Comparison of ENCODE assay signal across 9 cellular contexts in genomic region chr13:41562083-41562482, GRCh38.
DNase-seq lines count a peak whose midpoint lies in the region; ATAC-seq and TF ChIP-seq lines count a peak whose summit lies in the region.
"Had no signal": no experiment of that assay in that cellular context is flagged by ENCODE, and none has a peak within 500 bp of the region (broad histone marks: within the 10 kb centered on the region; RNA-seq: fewer than 3 reads in every experiment).

No MANE protein-coding gene starts in this region.

- H3K9me3 ChIP-seq in body of pancreas (no peaks in the 10 kb centered on the region), skeletal muscle satellite cell (replicated peaks; ENCODE audit: low read length) (no peaks in the 10 kb centered on the region)

- peak overlapping the region; percentile 8 for H3K4me2 ChIP-seq in skeletal muscle satellite cell (ENCODE audit: low read length)

- H3K4me3 ChIP-seq in HFF-Myc (replicated peaks; ENCODE audit: low read depth, low read length) (no peak overlapping the region), body of pancreas (no peak overlapping the region), skeletal muscle satellite cell (ENCODE audit: low read length) (no peak overlapping the region)

- H3K36me3 ChIP-seq in body of pancreas (replicated peaks in 1 of 2; ENCODE audit: insufficient read depth in 1 of 2, low read depth in 2 of 2): no peaks in the 10 kb centered on the region
- no peaks in the 10 kb centered on the region for H3K36me3 ChIP-seq in skeletal muscle satellite cell (ENCODE audit: insufficient read depth, low read length)

- no peaks in the 10 kb centered on the region for H3K36me3 Mint-ChIP-seq in activated naive CD4-positive, alpha-beta T cell treated with anti-CD3 and anti-CD28 coated beads for 36 hours (ENCODE audit: low read depth)

- intact Hi-C loops in body of pancreas (cut with DNase I): no loop called here
- intact Hi-C loops in activated naive CD4-positive, alpha-beta T cell treated with anti-CD3 and anti-CD28 coated beads for 36 hours (cut with micrococcal nuclease): no loop called here

- ATAC-seq in body of pancreas (no peak), GM21786 (IDR thresholded peaks at IDR 0.05; ENCODE audit: unreplicated experiment) (no peak)

- H3K4me1 ChIP-seq in body of pancreas (peaks cover 4% of the 10 kb centered on the region), skeletal muscle satellite cell (ENCODE audit: control insufficient read depth, insufficient read depth, low read length) (peaks cover 24% of the 10 kb centered on the region)

- no peak for TF ChIP-seq POLR2A in body of pancreas (IDR thresholded peaks at IDR 0.05)

- H3K27ac ChIP-seq in body of pancreas: no peak overlapping the region

- H3K9ac ChIP-seq in skeletal muscle satellite cell (ENCODE audit: low read depth, low read length): no peak overlapping the region

- no peak overlapping the region for H3K27ac Mint-ChIP-seq in activated naive CD4-positive, alpha-beta T cell treated with anti-CD3 and anti-CD28 coated beads for 36 hours

- TF ChIP-seq CTCF in HFF-Myc (IDR thresholded peaks at IDR 0.05; ENCODE audit: low read depth, low read length, missing control alignments): no peak
- no peak for TF ChIP-seq CTCF in body of pancreas (IDR thresholded peaks at IDR 0.05)

- H3K27me3 ChIP-seq in body of pancreas (no peaks in the 10 kb centered on the region), skeletal muscle satellite cell (ENCODE audit: control insufficient read depth, insufficient read depth, low read length) (no peaks in the 10 kb centered on the region)

- 72 to 77% methylated on average over 7 of the region's 7 CpGs for WGBS in body of pancreas, 2 donors

- CTCF ChIA-PET in activated naive CD4-positive, alpha-beta T cell treated with anti-CD3 and anti-CD28 coated beads for 36 hours (lab: Charles Lee): no interaction called here

- DNase-seq in HFF-Myc (ENCODE audit: extremely low read depth, low read depth) (peak; percentile 77), body of pancreas (peak in 3 of 4 donors; percentile 27 to 51 (median 41)), hepatic stellate cell (ENCODE audit: low spot score) (peak; percentile 64), cerebellar cortex (ENCODE audit: low spot score) (no peak), NCI-H345 treated with DMSO at 0.1 percent for 48 hours (lab: John Stamatoyannopoulos, UW; ENCODE audit: unreplicated experiment) (no peak)
- no peak for DNase-seq in activated naive CD4-positive, alpha-beta T cell treated with anti-CD3 and anti-CD28 coated beads for 36 hours
- DNase-seq: GF-D8 had no signal

- H3K4me3 Mint-ChIP-seq in activated naive CD4-positive, alpha-beta T cell treated with anti-CD3 and anti-CD28 coated beads for 36 hours: no peak overlapping the region

- H3K4me1 Mint-ChIP-seq in activated naive CD4-positive, alpha-beta T cell treated with anti-CD3 and anti-CD28 coated beads for 36 hours (ENCODE audit: low read depth): peaks cover 14% of the 10 kb centered on the region

- no peaks in the 10 kb centered on the region for H3K9me3 Mint-ChIP-seq in activated naive CD4-positive, alpha-beta T cell treated with anti-CD3 and anti-CD28 coated beads for 36 hours

- H3K27me3 Mint-ChIP-seq in activated naive CD4-positive, alpha-beta T cell treated with anti-CD3 and anti-CD28 coated beads for 36 hours (ENCODE audit: low read depth): no peaks in the 10 kb centered on the region

Comparison
In these comparisons a context has a peak if more than half of its experiments do, and no peak if none do; other contexts are left out.
1. DNase-seq: peak in HFF-Myc (single experiment), body of pancreas (3 of 4) and hepatic stellate cell (single experiment); none in cerebellar cortex (single experiment), activated naive CD4-positive, alpha-beta T cell treated with anti-CD3 and anti-CD28 coated beads for 36 hours (single experiment) and NCI-H345 treated with DMSO at 0.1 percent for 48 hours (single experiment).